In the genomic region with DNA sequence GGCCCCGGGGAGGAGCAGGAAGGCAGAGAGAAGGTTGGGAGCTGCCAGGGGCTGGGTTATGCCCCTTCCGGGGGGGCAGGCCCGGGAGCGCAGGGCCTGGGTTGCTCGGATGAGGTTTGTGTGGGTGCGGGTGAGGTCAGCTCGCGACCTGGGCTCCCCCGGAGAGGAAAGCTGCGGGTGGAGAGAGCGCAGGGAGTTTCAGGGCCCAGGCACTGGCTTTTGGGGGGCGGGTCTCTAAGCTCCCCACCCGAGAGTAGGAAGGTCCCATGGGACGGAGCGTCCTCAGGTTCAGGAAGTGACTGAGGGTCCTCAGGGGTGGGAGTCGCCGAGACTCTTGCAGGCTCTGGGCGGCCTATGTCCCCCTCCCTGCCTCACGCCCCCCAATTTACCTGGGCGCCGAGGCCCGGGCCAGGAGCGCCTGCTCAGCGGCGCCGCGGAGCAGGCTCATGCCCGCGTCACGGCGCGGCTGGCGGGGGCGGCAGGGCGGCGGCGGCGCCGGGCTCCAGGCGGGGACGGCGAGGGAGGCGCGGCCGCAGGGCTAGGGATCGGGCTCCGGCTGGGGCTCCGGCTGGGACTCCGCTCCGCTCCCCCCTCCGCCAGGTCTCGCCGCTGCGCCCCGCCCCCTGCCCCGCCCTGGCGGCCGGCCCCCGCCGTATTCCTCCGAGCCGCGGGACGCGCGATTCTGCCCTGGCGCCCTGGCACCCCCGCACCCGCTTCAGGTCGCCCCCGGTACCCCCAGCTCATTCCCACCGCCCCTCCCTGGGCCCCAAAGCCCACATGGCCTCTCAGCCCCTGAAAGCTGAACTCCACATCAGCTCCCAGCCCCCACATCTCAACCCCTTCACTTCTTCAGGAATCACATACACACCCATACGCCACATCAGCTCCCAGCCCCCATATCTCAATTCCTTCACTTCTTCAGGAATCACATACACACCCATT, we compare ENCODE assay signal across 2 cellular contexts.
A peak's percentile ranks its signal among the peaks of the same experiment; 100 is the strongest.
TF ChIP-seq lines count a peak whose summit lies in the region.

Gene DOK4, minus strand, starts transcription at position 578 of the 942 bp plus-strand sequence. CDS start 6,986 bp downstream, outside the sequence.

TF ChIP-seq in A549, 52 proteins besides CTCF, POLR2A, EP300 and RAD21:
- TF ChIP-seq GATA3 (IDR thresholded peaks at IDR 0.05; ENCODE audit: borderline replicate concordance) (no peak), RCOR1 (IDR thresholded peaks at IDR 0.05; ENCODE audit: low read depth, low read length) (no peak), JUN (IDR thresholded peaks at IDR 0.05) (peak in 1 of 2 experiments; percentile 41; a peak in 2 of 5 replicates), HOXB13 (CRISPR knock-in tag; IDR thresholded peaks at IDR 0.05; ENCODE audit: low read depth) (no peak), TP53 (CRISPR knock-in tag; IDR thresholded peaks at IDR 0.05) (no peak), ZSCAN20 (CRISPR knock-in tag; IDR thresholded peaks at IDR 0.05) (no peak), SREBF2 (IDR thresholded peaks at IDR 0.05) (no peak)

TF ChIP-seq in H1, 55 proteins besides CTCF, POLR2A, EP300 and RAD21:
- TF ChIP-seq, protein P1, sequence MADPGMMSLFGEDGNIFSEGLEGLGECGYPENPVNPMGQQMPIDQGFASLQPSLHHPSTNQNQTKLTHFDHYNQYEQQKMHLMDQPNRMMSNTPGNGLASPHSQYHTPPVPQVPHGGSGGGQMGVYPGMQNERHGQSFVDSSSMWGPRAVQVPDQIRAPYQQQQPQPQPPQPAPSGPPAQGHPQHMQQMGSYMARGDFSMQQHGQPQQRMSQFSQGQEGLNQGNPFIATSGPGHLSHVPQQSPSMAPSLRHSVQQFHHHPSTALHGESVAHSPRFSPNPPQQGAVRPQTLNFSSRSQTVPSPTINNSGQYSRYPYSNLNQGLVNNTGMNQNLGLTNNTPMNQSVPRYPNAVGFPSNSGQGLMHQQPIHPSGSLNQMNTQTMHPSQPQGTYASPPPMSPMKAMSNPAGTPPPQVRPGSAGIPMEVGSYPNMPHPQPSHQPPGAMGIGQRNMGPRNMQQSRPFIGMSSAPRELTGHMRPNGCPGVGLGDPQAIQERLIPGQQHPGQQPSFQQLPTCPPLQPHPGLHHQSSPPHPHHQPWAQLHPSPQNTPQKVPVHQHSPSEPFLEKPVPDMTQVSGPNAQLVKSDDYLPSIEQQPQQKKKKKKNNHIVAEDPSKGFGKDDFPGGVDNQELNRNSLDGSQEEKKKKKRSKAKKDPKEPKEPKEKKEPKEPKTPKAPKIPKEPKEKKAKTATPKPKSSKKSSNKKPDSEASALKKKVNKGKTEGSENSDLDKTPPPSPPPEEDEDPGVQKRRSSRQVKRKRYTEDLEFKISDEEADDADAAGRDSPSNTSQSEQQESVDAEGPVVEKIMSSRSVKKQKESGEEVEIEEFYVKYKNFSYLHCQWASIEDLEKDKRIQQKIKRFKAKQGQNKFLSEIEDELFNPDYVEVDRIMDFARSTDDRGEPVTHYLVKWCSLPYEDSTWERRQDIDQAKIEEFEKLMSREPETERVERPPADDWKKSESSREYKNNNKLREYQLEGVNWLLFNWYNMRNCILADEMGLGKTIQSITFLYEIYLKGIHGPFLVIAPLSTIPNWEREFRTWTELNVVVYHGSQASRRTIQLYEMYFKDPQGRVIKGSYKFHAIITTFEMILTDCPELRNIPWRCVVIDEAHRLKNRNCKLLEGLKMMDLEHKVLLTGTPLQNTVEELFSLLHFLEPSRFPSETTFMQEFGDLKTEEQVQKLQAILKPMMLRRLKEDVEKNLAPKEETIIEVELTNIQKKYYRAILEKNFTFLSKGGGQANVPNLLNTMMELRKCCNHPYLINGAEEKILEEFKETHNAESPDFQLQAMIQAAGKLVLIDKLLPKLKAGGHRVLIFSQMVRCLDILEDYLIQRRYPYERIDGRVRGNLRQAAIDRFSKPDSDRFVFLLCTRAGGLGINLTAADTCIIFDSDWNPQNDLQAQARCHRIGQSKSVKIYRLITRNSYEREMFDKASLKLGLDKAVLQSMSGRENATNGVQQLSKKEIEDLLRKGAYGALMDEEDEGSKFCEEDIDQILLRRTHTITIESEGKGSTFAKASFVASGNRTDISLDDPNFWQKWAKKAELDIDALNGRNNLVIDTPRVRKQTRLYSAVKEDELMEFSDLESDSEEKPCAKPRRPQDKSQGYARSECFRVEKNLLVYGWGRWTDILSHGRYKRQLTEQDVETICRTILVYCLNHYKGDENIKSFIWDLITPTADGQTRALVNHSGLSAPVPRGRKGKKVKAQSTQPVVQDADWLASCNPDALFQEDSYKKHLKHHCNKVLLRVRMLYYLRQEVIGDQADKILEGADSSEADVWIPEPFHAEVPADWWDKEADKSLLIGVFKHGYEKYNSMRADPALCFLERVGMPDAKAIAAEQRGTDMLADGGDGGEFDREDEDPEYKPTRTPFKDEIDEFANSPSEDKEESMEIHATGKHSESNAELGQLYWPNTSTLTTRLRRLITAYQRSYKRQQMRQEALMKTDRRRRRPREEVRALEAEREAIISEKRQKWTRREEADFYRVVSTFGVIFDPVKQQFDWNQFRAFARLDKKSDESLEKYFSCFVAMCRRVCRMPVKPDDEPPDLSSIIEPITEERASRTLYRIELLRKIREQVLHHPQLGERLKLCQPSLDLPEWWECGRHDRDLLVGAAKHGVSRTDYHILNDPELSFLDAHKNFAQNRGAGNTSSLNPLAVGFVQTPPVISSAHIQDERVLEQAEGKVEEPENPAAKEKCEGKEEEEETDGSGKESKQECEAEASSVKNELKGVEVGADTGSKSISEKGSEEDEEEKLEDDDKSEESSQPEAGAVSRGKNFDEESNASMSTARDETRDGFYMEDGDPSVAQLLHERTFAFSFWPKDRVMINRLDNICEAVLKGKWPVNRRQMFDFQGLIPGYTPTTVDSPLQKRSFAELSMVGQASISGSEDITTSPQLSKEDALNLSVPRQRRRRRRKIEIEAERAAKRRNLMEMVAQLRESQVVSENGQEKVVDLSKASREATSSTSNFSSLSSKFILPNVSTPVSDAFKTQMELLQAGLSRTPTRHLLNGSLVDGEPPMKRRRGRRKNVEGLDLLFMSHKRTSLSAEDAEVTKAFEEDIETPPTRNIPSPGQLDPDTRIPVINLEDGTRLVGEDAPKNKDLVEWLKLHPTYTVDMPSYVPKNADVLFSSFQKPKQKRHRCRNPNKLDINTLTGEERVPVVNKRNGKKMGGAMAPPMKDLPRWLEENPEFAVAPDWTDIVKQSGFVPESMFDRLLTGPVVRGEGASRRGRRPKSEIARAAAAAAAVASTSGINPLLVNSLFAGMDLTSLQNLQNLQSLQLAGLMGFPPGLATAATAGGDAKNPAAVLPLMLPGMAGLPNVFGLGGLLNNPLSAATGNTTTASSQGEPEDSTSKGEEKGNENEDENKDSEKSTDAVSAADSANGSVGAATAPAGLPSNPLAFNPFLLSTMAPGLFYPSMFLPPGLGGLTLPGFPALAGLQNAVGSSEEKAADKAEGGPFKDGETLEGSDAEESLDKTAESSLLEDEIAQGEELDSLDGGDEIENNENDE (IDR thresholded peaks at IDR 0.05; ENCODE audit: insufficient replicate concordance, low read length): peak; percentile 99
- TF ChIP-seq KDM4A (IDR thresholded peaks at IDR 0.05; ENCODE audit: low read depth, low read length, severe bottlenecking) (peak; percentile 74), EGR1 (IDR thresholded peaks at IDR 0.05; ENCODE audit: borderline replicate concordance, low read depth, low read length) (peak; percentile 26; the same call in 1 of the 2 replicates), TAF1 (IDR thresholded peaks at IDR 0.05; ENCODE audit: low read depth, low read length) (peak; percentile 46; the same call in 1 of the 2 replicates), HDAC6 (IDR thresholded peaks at IDR 0.05; ENCODE audit: low read depth, low read length) (no peak), TCF12 (IDR thresholded peaks at IDR 0.05; ENCODE audit: low read depth, low read length) (no peak)
